8 cellular contexts compared by ENCODE assay signal in the genomic region with DNA sequence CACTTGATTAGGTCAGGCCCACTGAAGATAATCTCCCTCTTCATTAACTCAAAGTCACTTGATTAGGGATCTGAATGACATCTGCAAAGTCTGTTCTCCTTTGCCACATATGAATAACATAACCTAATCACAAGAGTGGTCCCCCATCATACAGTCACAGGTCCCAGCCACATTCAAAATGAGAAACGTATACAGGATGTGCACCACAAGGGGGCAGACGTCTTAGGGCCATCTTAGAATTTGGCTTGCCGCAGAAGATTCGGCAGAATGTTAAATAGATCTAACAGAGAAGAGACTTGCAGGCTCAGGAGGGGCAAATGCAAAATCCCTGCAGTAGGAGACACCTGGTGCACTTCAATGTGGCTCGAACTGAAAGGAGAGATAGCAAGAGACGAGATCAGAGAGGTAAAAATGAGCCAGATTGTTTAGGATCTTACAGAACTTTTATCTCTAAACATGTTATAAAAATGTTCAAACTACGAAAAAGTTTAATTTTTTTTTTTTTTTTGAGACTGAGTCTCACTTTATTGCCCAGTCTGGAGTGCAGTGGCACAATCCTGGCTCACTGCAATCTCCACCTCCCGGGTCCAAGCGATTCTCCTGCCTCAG. TPM values are rescaled to one million over a fixed set of nuclear protein-coding genes. Genes with fewer than 3 reads are reported as not detected.
DNase-seq lines count a peak whose midpoint lies in the region; ATAC-seq and TF ChIP-seq lines count a peak whose summit lies in the region.

No MANE protein-coding gene starts in this region.

- DNase-seq in AG09319 (ENCODE audit: extremely low read depth, low read depth) (no peak), MCF 10A (ENCODE audit: unreplicated experiment) (peak; percentile 27), left lung (no peak), lower leg skin (ENCODE audit: low spot score in 2 of 2) (no peak)
- DNase-seq in stimulated activated CD8-positive, alpha-beta memory T cell treated with anti-CD3 and anti-CD28 coated beads, Interleukin-2, amount 100 ng/mL, for 1 hour (ENCODE audit: low read depth in 2 of 2), result peak; percentile 35 to 46

- H3K4me3 Mint-ChIP-seq in MCF 10A (ENCODE audit: unreplicated experiment), result no peak overlapping the region

- CTCF ChIA-PET in MCF 10A (lab: Yijun Ruan, JAX), result interaction anchor here (0.7 to 2.3 kb wide), 3 partner anchors 10 to 337 kb away, joined by 4 to 7 read pairs (median 5); no protein-coding TSS in a partner anchor

- no peaks in the 10 kb centered on the region for H3K27me3 Mint-ChIP-seq in MCF 10A (ENCODE audit: insufficient read depth, unreplicated experiment)

- H3K27me3 ChIP-seq in left lung, result no peaks in the 10 kb centered on the region

- peak; percentile 32; the same call in 1 of the 2 replicates for TF ChIP-seq RAD21 in Ishikawa (IDR thresholded peaks at IDR 0.05; ENCODE audit: low read depth)

- H3K27ac ChIP-seq in VCaP, result no peak overlapping the region
- H3K27ac ChIP-seq in left lung, result no peak overlapping the region

- H3K9me3 ChIP-seq in left lung, result no peaks in the 10 kb centered on the region

- H3K27ac Mint-ChIP-seq in MCF 10A (ENCODE audit: low read depth, unreplicated experiment), result no peak overlapping the region

- WGBS in lower leg skin, 2 donors, result 48 to 54% methylated on average over 9 of the region's 9 CpGs

- no TSS peak for BruUV-seq in MCF 10A (replicated peaks; lab: Mats Ljungman, UMichigan)

- TF ChIP-seq POLR2A in lower leg skin (IDR thresholded peaks at IDR 0.05), result no peak

- H3K4me3 ChIP-seq in left lung (no peak overlapping the region), lower leg skin (ENCODE audit: low read depth, poor library complexity, severe bottlenecking) (no peak overlapping the region)

- no peak for TF ChIP-seq EP300 in Ishikawa (IDR thresholded peaks at IDR 0.05; ENCODE audit: borderline replicate concordance)

- peaks cover 4% of the 10 kb centered on the region for H3K4me1 Mint-ChIP-seq in MCF 10A (ENCODE audit: insufficient read depth, unreplicated experiment)

- ATAC-seq in GM19035 (IDR thresholded peaks at IDR 0.05; ENCODE audit: unreplicated experiment), result peak; percentile 82
- ATAC-seq in left lung, result peak; percentile 78

- intact Hi-C loops in MCF 10A (cut with micrococcal nuclease), result no loop called here
- intact Hi-C loops in left lung (cut with DNase I), result no loop called here
- intact Hi-C loops in lower leg skin (cut with DNase I; ENCODE audit: low total_unique reads), result no loop called here

- peak; percentile 69 for TF ChIP-seq CTCF in AG09319 (IDR thresholded peaks at IDR 0.05; ENCODE audit: low read depth, low read length)
- peak; percentile 43 for TF ChIP-seq CTCF in VCaP (conservative IDR thresholded peaks at IDR 0.05)
- peak; percentile 19 for TF ChIP-seq CTCF in MCF 10A (IDR thresholded peaks at IDR 0.05; ENCODE audit: unreplicated experiment)
- peak; percentile 62 for TF ChIP-seq CTCF in left lung (IDR thresholded peaks at IDR 0.05)
- TF ChIP-seq CTCF in lower leg skin (IDR thresholded peaks at IDR 0.05), result no peak

- no peaks in the 10 kb centered on the region for H3K36me3 Mint-ChIP-seq in MCF 10A (ENCODE audit: insufficient read depth, unreplicated experiment)

- no peaks in the 10 kb centered on the region for H3K36me3 ChIP-seq in left lung

- POLR2A ChIA-PET in MCF 10A (lab: Yijun Ruan, JAX), result no interaction called here

- H3K4me1 ChIP-seq in left lung, result no peaks in the 10 kb centered on the region

- H3K9me3 Mint-ChIP-seq in MCF 10A (ENCODE audit: unreplicated experiment), result peaks cover 7% of the 10 kb centered on the region

TF ChIP-seq in Ishikawa, 13 proteins besides CTCF, POLR2A, EP300 and RAD21:
- TF ChIP-seq YY1 (IDR thresholded peaks at IDR 0.05; ENCODE audit: low read depth), result 0 out of 2 replicates have a peak, but pooled peaks have one; percentile 55
- TF ChIP-seq, protein P1, sequence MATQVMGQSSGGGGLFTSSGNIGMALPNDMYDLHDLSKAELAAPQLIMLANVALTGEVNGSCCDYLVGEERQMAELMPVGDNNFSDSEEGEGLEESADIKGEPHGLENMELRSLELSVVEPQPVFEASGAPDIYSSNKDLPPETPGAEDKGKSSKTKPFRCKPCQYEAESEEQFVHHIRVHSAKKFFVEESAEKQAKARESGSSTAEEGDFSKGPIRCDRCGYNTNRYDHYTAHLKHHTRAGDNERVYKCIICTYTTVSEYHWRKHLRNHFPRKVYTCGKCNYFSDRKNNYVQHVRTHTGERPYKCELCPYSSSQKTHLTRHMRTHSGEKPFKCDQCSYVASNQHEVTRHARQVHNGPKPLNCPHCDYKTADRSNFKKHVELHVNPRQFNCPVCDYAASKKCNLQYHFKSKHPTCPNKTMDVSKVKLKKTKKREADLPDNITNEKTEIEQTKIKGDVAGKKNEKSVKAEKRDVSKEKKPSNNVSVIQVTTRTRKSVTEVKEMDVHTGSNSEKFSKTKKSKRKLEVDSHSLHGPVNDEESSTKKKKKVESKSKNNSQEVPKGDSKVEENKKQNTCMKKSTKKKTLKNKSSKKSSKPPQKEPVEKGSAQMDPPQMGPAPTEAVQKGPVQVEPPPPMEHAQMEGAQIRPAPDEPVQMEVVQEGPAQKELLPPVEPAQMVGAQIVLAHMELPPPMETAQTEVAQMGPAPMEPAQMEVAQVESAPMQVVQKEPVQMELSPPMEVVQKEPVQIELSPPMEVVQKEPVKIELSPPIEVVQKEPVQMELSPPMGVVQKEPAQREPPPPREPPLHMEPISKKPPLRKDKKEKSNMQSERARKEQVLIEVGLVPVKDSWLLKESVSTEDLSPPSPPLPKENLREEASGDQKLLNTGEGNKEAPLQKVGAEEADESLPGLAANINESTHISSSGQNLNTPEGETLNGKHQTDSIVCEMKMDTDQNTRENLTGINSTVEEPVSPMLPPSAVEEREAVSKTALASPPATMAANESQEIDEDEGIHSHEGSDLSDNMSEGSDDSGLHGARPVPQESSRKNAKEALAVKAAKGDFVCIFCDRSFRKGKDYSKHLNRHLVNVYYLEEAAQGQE (IDR thresholded peaks at IDR 0.05; ENCODE audit: low read depth), result no peak
TF ChIP-seq in Ishikawa: peak in this region for 1.

RNA-seq across cellular contexts. Expression of a gene that starts 10.4 kb away (rescaled TPM):
- total RNA-seq in MCF 10A (2022), result 43.0 and 43.2 TPM in 2 replicates
- 10 to 100 TPM; 26.6 to 33.5 TPM for total RNA-seq in left lung
- 10 to 100 TPM; 23.7 to 31.6 (median 30.5) TPM for total RNA-seq in lower leg skin

RNA-seq across cellular contexts. Expression of a gene that starts 59.4 kb away (rescaled TPM):
- total RNA-seq in MCF 10A (2022) (61.0 and 106 TPM in 2 replicates), left lung (10 to 100 TPM; 11.3 to 18.8 TPM), lower leg skin (10 to 100 TPM; 29.8 to 57.2 (median 32.9) TPM)

Comparison
In these comparisons a context has a peak if more than half of its experiments do, and no peak if none do; other contexts are left out.
1. DNase-seq: peak in MCF 10A (single experiment) and stimulated activated CD8-positive, alpha-beta memory T cell treated with anti-CD3 and anti-CD28 coated beads, Interleukin-2, amount 100 ng/mL, for 1 hour (2 of 2); none in AG09319 (single experiment), left lung (0 of 2) and lower leg skin (0 of 2).
2. CTCF ChIP-seq: peak in AG09319 (single experiment), VCaP (single experiment), MCF 10A (single experiment) and left lung (2 of 2); none in lower leg skin (0 of 3).